In the genomic region with DNA sequence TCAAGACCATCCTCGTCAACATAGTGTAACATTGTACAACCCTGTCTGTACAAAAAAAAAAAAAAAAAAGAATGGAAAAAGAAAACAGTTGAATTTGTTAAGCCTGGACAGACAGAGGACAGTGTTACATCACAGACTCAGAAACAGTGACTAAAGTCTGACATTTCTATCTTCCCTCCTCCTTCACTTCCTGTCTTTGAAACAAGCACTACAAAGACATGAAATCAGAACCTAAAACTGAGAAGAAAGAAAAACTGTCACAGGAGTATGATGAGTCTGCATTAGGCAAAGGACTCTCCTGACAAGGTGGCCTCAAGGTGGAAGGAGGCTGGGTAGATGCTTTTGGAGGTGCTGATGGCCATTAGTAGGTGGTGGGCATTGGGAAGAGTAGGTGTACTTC, we compare ENCODE assay signal across 12 cellular contexts.
DNase-seq lines count a peak whose midpoint lies in the region; ATAC-seq and TF ChIP-seq lines count a peak whose summit lies in the region.
"Had no signal": no experiment of that assay in that cellular context is flagged by ENCODE, and none has a peak within 500 bp of the region (broad histone marks: within the 10 kb centered on the region; RNA-seq: fewer than 3 reads in every experiment).

No MANE protein-coding gene starts in this region.

- H3K36me3 ChIP-seq in tibial artery, result no peaks in the 10 kb centered on the region
- H3K36me3 ChIP-seq: tibial nerve had no signal

- no peak overlapping the region for H3K4me3 Mint-ChIP-seq in activated naive CD8-positive, alpha-beta T cell treated with anti-CD3 and anti-CD28 coated beads for 36 hours

- no peak overlapping the region for H3K4me3 ChIP-seq in tibial artery
- H3K4me3 ChIP-seq: tibial nerve had no signal

- H3K4me1 Mint-ChIP-seq in activated naive CD8-positive, alpha-beta T cell treated with anti-CD3 and anti-CD28 coated beads for 36 hours, result peaks cover 20% of the 10 kb centered on the region

- TF ChIP-seq CTCF in tibial artery (IDR thresholded peaks at IDR 0.05), result no peak

- H3K9me3 Mint-ChIP-seq in activated naive CD8-positive, alpha-beta T cell treated with anti-CD3 and anti-CD28 coated beads for 36 hours, result no peaks in the 10 kb centered on the region

- H3K27ac ChIP-seq in tibial artery, result no peak overlapping the region
- H3K27ac ChIP-seq: tibial nerve had no signal

- peak; percentile 61 for ATAC-seq in GM18858 (IDR thresholded peaks at IDR 0.05; ENCODE audit: unreplicated experiment)
- peak; percentile 62 for ATAC-seq in HG03342 (IDR thresholded peaks at IDR 0.05; ENCODE audit: unreplicated experiment)
- ATAC-seq in HG03442 (IDR thresholded peaks at IDR 0.05; ENCODE audit: unreplicated experiment), result no peak
- ATAC-seq: HepG2 had no signal

- DNase-seq in AG08395 (ENCODE audit: low spot score) (peak; percentile 19), COLO668 (lab: John Stamatoyannopoulos, UW; ENCODE audit: unreplicated experiment) (no peak), hippocampal formation (lab: John Stamatoyannopoulos, UW) (no peak), tibial artery (no peak)
- no peak for DNase-seq in activated naive CD8-positive, alpha-beta T cell treated with anti-CD3 and anti-CD28 coated beads for 36 hours
- DNase-seq: Caco-2; NK-92 treated with Interleukin-12 subunit alpha and Interleukin-12 subunit beta, amount 100 ng/mL, for 24 hours had no signal

- peak overlapping the region; percentile 83 for H3K27ac Mint-ChIP-seq in activated naive CD8-positive, alpha-beta T cell treated with anti-CD3 and anti-CD28 coated beads for 36 hours

- intact Hi-C loops in tibial artery (cut with DNase I; ENCODE audit: low total_unique reads), result no loop called here

- H3K36me3 Mint-ChIP-seq in activated naive CD8-positive, alpha-beta T cell treated with anti-CD3 and anti-CD28 coated beads for 36 hours, result no peaks in the 10 kb centered on the region

- no peaks in the 10 kb centered on the region for H3K9me3 ChIP-seq in tibial artery
- H3K9me3 ChIP-seq: Caco-2, tibial nerve had no signal

- no peaks in the 10 kb centered on the region for H3K27me3 Mint-ChIP-seq in activated naive CD8-positive, alpha-beta T cell treated with anti-CD3 and anti-CD28 coated beads for 36 hours

- H3K27me3 ChIP-seq in tibial artery, result no peaks in the 10 kb centered on the region
- H3K27me3 ChIP-seq: tibial nerve had no signal

- no peaks in the 10 kb centered on the region for H3K4me1 ChIP-seq in tibial artery
- H3K4me1 ChIP-seq: tibial nerve had no signal
